ENCODE assay signal across 21 cellular contexts in the genomic region with DNA sequence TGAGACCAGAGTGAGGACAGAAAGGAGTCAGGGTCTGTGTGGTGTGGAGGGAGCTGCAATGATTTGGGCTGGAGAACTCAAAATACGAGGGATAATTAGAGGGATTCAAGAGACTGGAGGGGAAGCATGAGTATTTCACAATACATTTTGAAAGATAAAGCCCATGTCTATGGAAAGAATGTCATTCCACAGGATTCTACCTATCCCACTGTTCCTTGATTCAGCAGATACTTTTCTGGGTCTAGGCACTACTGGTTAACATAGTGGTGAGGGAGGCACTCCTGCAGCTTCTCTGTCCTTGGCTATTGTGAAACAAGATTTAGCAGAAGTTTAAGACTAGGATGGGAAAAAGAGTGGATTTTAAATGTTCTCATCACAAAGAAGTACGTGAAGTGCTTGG.
"Had no signal": no experiment of that assay in that cellular context is flagged by ENCODE, and none has a peak within 500 bp of the region (broad histone marks: within the 10 kb centered on the region; RNA-seq: fewer than 3 reads in every experiment).

No MANE protein-coding gene starts in this region.

- H3K36me3 Mint-ChIP-seq: immature natural killer cell, memory B cell had no signal

- H3K9me3 ChIP-seq: lower lobe of right lung, neutrophil, sigmoid colon, stomach, thoracic aorta, transverse colon had no signal

- H3K9me3 Mint-ChIP-seq: dendritic cell treated with granulocyte-macrophage colony-stimulating factor and Interleukin-4, amounts not matched to agents 40 ng/mL and 50 ng/mL, for 4 days; effector memory CD8-positive, alpha-beta T cell; immature natural killer cell; memory B cell had no signal

- H3K4me1 Mint-ChIP-seq: immature natural killer cell, memory B cell, nephron had no signal

- FAIRE-seq: colon, keratinocyte had no signal

- H3K4me3 Mint-ChIP-seq: dendritic cell treated with granulocyte-macrophage colony-stimulating factor and Interleukin-4, amounts not matched to agents 40 ng/mL and 50 ng/mL, for 4 days; effector memory CD8-positive, alpha-beta T cell; immature natural killer cell; memory B cell; nephron had no signal

- H3K4me3 ChIP-seq: left ventricle myocardium inferior, lower lobe of right lung, sigmoid colon, skin epidermis, stomach, thoracic aorta, transverse colon had no signal

- ATAC-seq: effector memory CD8-positive, alpha-beta T cell; foreskin keratinocyte; left cardiac atrium; lower lobe of right lung had no signal

- H3K27me3 ChIP-seq: foreskin keratinocyte, sigmoid colon, stomach, transverse colon had no signal

- H3K27ac Mint-ChIP-seq: dendritic cell treated with granulocyte-macrophage colony-stimulating factor and Interleukin-4, amounts not matched to agents 40 ng/mL and 50 ng/mL, for 4 days; effector memory CD8-positive, alpha-beta T cell; immature natural killer cell; memory B cell; nephron had no signal

- DNase-seq: effector memory CD8-positive, alpha-beta T cell; foreskin keratinocyte; immature natural killer cell; left cardiac atrium; left ventricle myocardium inferior; lower lobe of right lung; midbrain; sigmoid colon; stimulated activated CD4-positive, alpha-beta T cell treated with anti-CD3 and anti-CD28 coated beads, Interleukin-12 subunit alpha, Interleukin-12 subunit beta, amount 100 ng/mL, for 4 hours; stimulated activated naive CD4-positive, alpha-beta T cell; stomach; substantia nigra; transverse colon had no signal

- H3K4me1 ChIP-seq: foreskin keratinocyte, left ventricle myocardium inferior, lower lobe of right lung, sigmoid colon, stomach, transverse colon had no signal

- H3K27ac ChIP-seq: foreskin keratinocyte, left ventricle myocardium inferior, lower lobe of right lung, neutrophil, sigmoid colon, skin epidermis, stomach, thoracic aorta, transverse colon had no signal

- H3K36me3 ChIP-seq: neutrophil had no signal
